Comparison of ENCODE assay signal across 8 cellular contexts in genomic region chr3:48088749-48089466, GRCh38.
DNase-seq lines count a peak whose midpoint lies in the region; ATAC-seq and TF ChIP-seq lines count a peak whose summit lies in the region.

No MANE protein-coding gene starts in this region.

- no peaks in the 10 kb centered on the region for H3K36me3 ChIP-seq in kidney epithelial cell (ENCODE audit: control insufficient read depth, insufficient read depth, low read length)

- TF ChIP-seq CTCF in kidney epithelial cell (IDR thresholded peaks at IDR 0.05; ENCODE audit: insufficient read depth, low read length, poor library complexity, severe bottlenecking), result no peak

- peak; percentile 89 for ATAC-seq in GM19043 (IDR thresholded peaks at IDR 0.05; ENCODE audit: low read depth, unreplicated experiment)
- peak; percentile 94 for ATAC-seq in HG03354 (IDR thresholded peaks at IDR 0.05; ENCODE audit: poor library complexity, severe bottlenecking, unreplicated experiment)

- H3K27me3 ChIP-seq in kidney epithelial cell (ENCODE audit: control insufficient read depth, insufficient read depth, low read length), result no peaks in the 10 kb centered on the region

- DNase-seq in AG20443 (ENCODE audit: low spot score), result peak; percentile 95
- peak; percentile 91 for DNase-seq in NCI-H446 treated with DMSO at 0.1 percent for 48 hours (lab: John Stamatoyannopoulos, UW)
- DNase-seq in activated CD4-positive, alpha-beta T cell treated with anti-CD3 and anti-CD28 coated beads for 1 hour, result peak; percentile 87
- peak; percentile 97 for DNase-seq in cerebellum (ENCODE audit: low spot score)
- DNase-seq in kidney epithelial cell (ENCODE audit: low read depth), result peak; percentile 85
- peak; percentile 97 for DNase-seq in stimulated activated CD4-positive, alpha-beta T cell treated with anti-CD3 and anti-CD28 coated beads, Interleukin-15, amount 100 ng/mL, for 24 hours

- H3K4me3 ChIP-seq in kidney epithelial cell (ENCODE audit: low read depth, low read length), result peak overlapping the region; percentile 93

Comparison
In these comparisons a context has a peak if more than half of its experiments do, and no peak if none do; other contexts are left out.
1. Peak in every context shown above with its lines: DNase-seq, ATAC-seq and H3K4me3 ChIP-seq.